9 cellular contexts compared by ENCODE assay signal in the genomic region with DNA sequence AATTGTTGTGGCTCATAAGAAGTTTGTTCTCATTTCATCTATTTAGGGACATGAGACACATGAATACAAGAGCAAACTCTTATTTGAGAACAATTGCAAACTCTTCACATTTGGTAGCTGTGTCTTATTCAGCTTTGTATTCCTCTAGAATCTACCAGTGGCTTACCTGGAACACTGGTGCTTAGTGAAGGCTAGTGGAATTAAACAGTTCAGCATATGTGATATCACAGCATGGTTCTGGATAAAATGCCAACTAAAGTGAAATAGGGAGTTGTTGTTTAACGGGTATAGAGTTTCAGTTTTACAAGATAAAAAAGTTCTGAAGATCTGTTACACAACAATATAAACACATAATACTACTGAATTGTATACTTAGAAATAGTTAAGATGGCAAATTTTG. TPM values are rescaled to one million over a fixed set of nuclear protein-coding genes. Genes with fewer than 3 reads are reported as not detected.
"Had no signal": no experiment of that assay in that cellular context is flagged by ENCODE, and none has a peak within 500 bp of the region (broad histone marks: within the 10 kb centered on the region; RNA-seq: fewer than 3 reads in every experiment).

No MANE protein-coding gene starts in this region.

- H3K27ac ChIP-seq: GM23248 had no signal

- H3K36me3 ChIP-seq: HAP-1 had no signal

- H3K9ac ChIP-seq: GM23248 had no signal

- FAIRE-seq: HTR-8/SVneo, K562 had no signal

- H3K4me1 ChIP-seq: HAP-1 had no signal

- H3K4me3 ChIP-seq: GM23248, HAP-1, K562 had no signal

- H3K9me3 ChIP-seq: HAP-1 had no signal

- DNase-seq: GM23248, GOT3, H7, IMR-90, KG1 had no signal

- H2AFZ ChIP-seq: GM23248 had no signal

RNA-seq across cellular contexts. Expression of gene NRG2, which starts 48.9 kb away (rescaled TPM):
- total RNA-seq: GM23248, HT-29, K562 had no signal
